16 cellular contexts compared by ENCODE assay signal in genomic region chr16:66175580-66175979, GRCh38.
"Had no signal": no experiment of that assay in that cellular context is flagged by ENCODE, and none has a peak within 500 bp of the region (broad histone marks: within the 10 kb centered on the region; RNA-seq: fewer than 3 reads in every experiment).

No MANE protein-coding gene starts in this region.

- DNase-seq: activated CD4-positive, alpha-beta T cell treated with anti-CD3 and anti-CD28 coated beads, Interleukin-2, amount 50 U/mL, for 4 hours; activated naive CD8-positive, alpha-beta T cell treated with anti-CD3 and anti-CD28 coated beads for 36 hours; activated T-cell treated with anti-CD3 and anti-CD28 coated beads for 4 hours; amniotic stem cell; foreskin fibroblast; naive thymus-derived CD4-positive, alpha-beta T cell; posterior cingulate gyrus; retina; stimulated activated CD4-positive, alpha-beta T cell treated with anti-CD3 and anti-CD28 coated beads, Interleukin-2, amount 100 ng/mL, for 48 hours; stimulated activated naive CD8-positive, alpha-beta T cell treated with anti-CD3 and anti-CD28 coated beads, Interleukin-15, amount 100 ng/mL, for 72 hours had no signal

- H3K4me3 ChIP-seq: hepatocyte, suprapubic skin had no signal

- H3K9me3 ChIP-seq: suprapubic skin had no signal

- H3K27ac Mint-ChIP-seq: activated naive CD8-positive, alpha-beta T cell treated with anti-CD3 and anti-CD28 coated beads for 36 hours; activated T-helper 1 cell treated with anti-CD3 and anti-CD28 coated beads, Interleukin-12 subunit alpha, Interleukin-12 subunit beta, Interleukin-2, Interleukin-4 antibody, amounts not matched to agents 30 ng/mL and 10 ng/mL and 1 ng/mL, durations not matched to agents 14 hours and 24 hours and 36 hours; memory B cell; naive thymus-derived CD4-positive, alpha-beta T cell; type B pancreatic cell had no signal

- H3K4me1 ChIP-seq: suprapubic skin had no signal

- H3K27ac ChIP-seq: epithelial cell of prostate, hepatocyte, suprapubic skin had no signal

- H3K36me3 Mint-ChIP-seq: activated naive CD8-positive, alpha-beta T cell treated with anti-CD3 and anti-CD28 coated beads for 36 hours; type B pancreatic cell had no signal

- H3K27me3 ChIP-seq: hepatocyte, suprapubic skin had no signal

- H3K4me2 ChIP-seq: hepatocyte had no signal

- H3K4me3 Mint-ChIP-seq: activated naive CD8-positive, alpha-beta T cell treated with anti-CD3 and anti-CD28 coated beads for 36 hours; activated T-helper 1 cell treated with anti-CD3 and anti-CD28 coated beads, Interleukin-12 subunit alpha, Interleukin-12 subunit beta, Interleukin-2, Interleukin-4 antibody, amounts not matched to agents 30 ng/mL and 10 ng/mL and 1 ng/mL, durations not matched to agents 14 hours and 24 hours and 36 hours; memory B cell; naive thymus-derived CD4-positive, alpha-beta T cell; stimulated activated naive CD8-positive, alpha-beta T cell treated with anti-CD3 and anti-CD28 coated beads, Interleukin-15, amount 100 ng/mL, for 72 hours; type B pancreatic cell had no signal

- H3K4me1 Mint-ChIP-seq: activated naive CD8-positive, alpha-beta T cell treated with anti-CD3 and anti-CD28 coated beads for 36 hours; memory B cell; naive thymus-derived CD4-positive, alpha-beta T cell; stimulated activated naive CD8-positive, alpha-beta T cell treated with anti-CD3 and anti-CD28 coated beads, Interleukin-15, amount 100 ng/mL, for 72 hours had no signal

- H3K79me2 ChIP-seq: hepatocyte had no signal

- H3K36me3 ChIP-seq: suprapubic skin had no signal

- H2AFZ ChIP-seq: hepatocyte had no signal
